15 cellular contexts compared by ENCODE assay signal in the genomic region with DNA sequence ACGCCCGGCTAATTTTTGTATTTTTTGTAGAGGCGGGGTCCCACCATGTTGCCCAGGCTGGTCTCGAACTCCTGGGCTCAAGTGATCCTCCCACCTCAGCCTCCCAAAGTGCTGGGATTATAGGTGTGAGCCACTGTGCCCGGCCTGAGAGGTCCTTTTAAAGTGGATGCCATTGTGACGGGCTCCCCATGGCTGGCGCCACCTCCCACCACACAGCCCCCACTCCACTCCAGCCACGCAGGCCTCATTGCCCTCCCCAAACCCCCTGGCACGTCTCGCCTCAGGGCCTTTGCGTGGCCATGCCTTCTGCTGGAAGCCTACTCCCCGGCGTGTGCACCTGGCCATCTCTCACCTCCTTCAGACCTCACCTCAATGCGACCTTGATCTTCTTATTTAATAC. TPM values are rescaled to one million over a fixed set of nuclear protein-coding genes. Genes with fewer than 3 reads are reported as not detected.
A peak's percentile ranks its signal among the peaks of the same experiment; 100 is the strongest.
DNase-seq lines count a peak whose midpoint lies in the region; ATAC-seq lines count a peak whose summit lies in the region.
"Had no signal": no experiment of that assay in that cellular context is flagged by ENCODE, and none has a peak within 500 bp of the region (broad histone marks: within the 10 kb centered on the region; RNA-seq: fewer than 3 reads in every experiment).

No MANE protein-coding gene starts in this region.

- H3K36me3 ChIP-seq in H7 (replicated peaks; ENCODE audit: control insufficient read depth, insufficient read depth, low read length) (no peaks in the 10 kb centered on the region), neuronal stem cell (replicated peaks in 1 of 2; ENCODE audit: control insufficient read depth in 2 of 2, insufficient read depth in 2 of 2, low read length in 2 of 2) (no peaks in the 10 kb centered on the region), mesenchymal stem cell (ENCODE audit: control insufficient read depth in 1 of 2, insufficient read depth in 2 of 2, low read depth in 1 of 2, low read length in 2 of 2) (no peaks in the 10 kb centered on the region)
- H3K36me3 ChIP-seq: BE2C, HAP-1 had no signal

- H3K14ac ChIP-seq in neuronal stem cell (ENCODE audit: low read length) (no peak overlapping the region), mesenchymal stem cell (ENCODE audit: low read length in 2 of 2) (no peak overlapping the region)

- no peak overlapping the region for H3K4me3 Mint-ChIP-seq in T-helper 17 cell
- H3K4me3 Mint-ChIP-seq in stimulated activated effector memory CD8-positive, alpha-beta T cell treated with anti-CD3 and anti-CD28 coated beads, Interleukin-12 subunit alpha, Interleukin-12 subunit beta, amount 100 ng/mL, for 72 hours: no peak overlapping the region
- H3K4me3 Mint-ChIP-seq: CD4-positive, alpha-beta T cell had no signal

- H2BK120ac ChIP-seq in neuronal stem cell (ENCODE audit: low read depth, low read length) (no peak overlapping the region), mesenchymal stem cell (ENCODE audit: low read depth, low read length) (no peak overlapping the region)

- H2BK15ac ChIP-seq in neuronal stem cell (ENCODE audit: low read length) (no peak overlapping the region), mesenchymal stem cell (ENCODE audit: low read depth, poor library complexity, severe bottlenecking) (no peak overlapping the region)

- ATAC-seq in T-helper 17 cell (no peak), HG02938 (IDR thresholded peaks at IDR 0.05; ENCODE audit: unreplicated experiment) (no peak)
- no peak for ATAC-seq in stimulated activated effector memory CD8-positive, alpha-beta T cell treated with anti-CD3 and anti-CD28 coated beads, Interleukin-12 subunit alpha, Interleukin-12 subunit beta, amount 100 ng/mL, for 72 hours

- H3K4me1 ChIP-seq in neuronal stem cell (ENCODE audit: control insufficient read depth in 2 of 2, insufficient read depth in 1 of 2, low read depth in 1 of 2, low read length in 2 of 2): peaks cover 0 to 2% of the 10 kb centered on the region in 2 donors
- H3K4me1 ChIP-seq in mesenchymal stem cell (ENCODE audit: control insufficient read depth, insufficient read depth, low read depth, low read length): no peaks in the 10 kb centered on the region

- H3K4me1 Mint-ChIP-seq in T-helper 17 cell: peaks cover 11% of the 10 kb centered on the region
- peaks cover 4% of the 10 kb centered on the region for H3K4me1 Mint-ChIP-seq in stimulated activated effector memory CD8-positive, alpha-beta T cell treated with anti-CD3 and anti-CD28 coated beads, Interleukin-12 subunit alpha, Interleukin-12 subunit beta, amount 100 ng/mL, for 72 hours

- H2AFZ ChIP-seq in neuronal stem cell (ENCODE audit: low read length): no peak overlapping the region
- H2AFZ ChIP-seq in mesenchymal stem cell (ENCODE audit: low read depth, low read length): no peak overlapping the region

- peaks cover 16% of the 10 kb centered on the region for H3K27me3 Mint-ChIP-seq in T-helper 17 cell
- H3K27me3 Mint-ChIP-seq: CD4-positive, alpha-beta T cell had no signal

- H3K9me3 Mint-ChIP-seq in stimulated activated effector memory CD8-positive, alpha-beta T cell treated with anti-CD3 and anti-CD28 coated beads, Interleukin-12 subunit alpha, Interleukin-12 subunit beta, amount 100 ng/mL, for 72 hours: no peaks in the 10 kb centered on the region
- H3K9me3 Mint-ChIP-seq: CD4-positive, alpha-beta T cell had no signal

- no peak overlapping the region for H3K4ac ChIP-seq in neuronal stem cell (ENCODE audit: low read length)
- no peak overlapping the region for H3K4ac ChIP-seq in mesenchymal stem cell (ENCODE audit: low read depth in 1 of 2, low read length in 2 of 2)

- no peaks in the 10 kb centered on the region for H3K9me3 ChIP-seq in T-helper 17 cell (ENCODE audit: control insufficient read depth, low read length, poor library complexity, severe bottlenecking)
- H3K9me3 ChIP-seq in neuronal stem cell (replicated peaks in 1 of 2; ENCODE audit: control insufficient read depth in 2 of 2, insufficient read depth in 1 of 2, low read depth in 1 of 2, low read length in 2 of 2): no peaks in the 10 kb centered on the region
- H3K9me3 ChIP-seq in mesenchymal stem cell (ENCODE audit: control insufficient read depth, low read length): no peaks in the 10 kb centered on the region
- H3K9me3 ChIP-seq: BE2C, HAP-1 had no signal

- H4K8ac ChIP-seq in neuronal stem cell (ENCODE audit: low read depth, low read length) (no peak overlapping the region), mesenchymal stem cell (ENCODE audit: low read length) (no peak overlapping the region)

- WGBS in neuronal stem cell (ENCODE audit: extremely low coverage in 2 of 2, insufficient read length in 2 of 2, insufficient replicate concordance in 1 of 2), 2 donors: no CpG with 5 or more reads among the region's 14 CpGs
- WGBS in mesenchymal stem cell: 82% methylated on average over 14 of the region's 14 CpGs

- DNase-seq in H7 (peak; percentile 26), T-helper 17 cell (no peak), neuronal stem cell (ENCODE audit: low spot score) (no peak), NCI-H1092 (lab: John Stamatoyannopoulos, UW) (no peak), mesenchymal stem cell (no peak), retina (no peak)
- DNase-seq in stimulated activated effector memory CD8-positive, alpha-beta T cell treated with anti-CD3 and anti-CD28 coated beads, Interleukin-12 subunit alpha, Interleukin-12 subunit beta, amount 100 ng/mL, for 72 hours (ENCODE audit: low spot score in 2 of 2): no peak
- DNase-seq: GF-D8, GOT3 had no signal

- H3K79me1 ChIP-seq in neuronal stem cell (ENCODE audit: low read depth, low read length) (peaks cover 4% of the 10 kb centered on the region), mesenchymal stem cell (replicated peaks; ENCODE audit: low read length, poor library complexity, severe bottlenecking) (no peaks in the 10 kb centered on the region)

- H4K91ac ChIP-seq in neuronal stem cell (ENCODE audit: low read depth, low read length, poor library complexity) (no peak overlapping the region), mesenchymal stem cell (ENCODE audit: low read length) (no peak overlapping the region)

- H3K27me3 ChIP-seq in H7 (ENCODE audit: control insufficient read depth, insufficient read depth, low read length) (peaks cover 10% of the 10 kb centered on the region), neuronal stem cell (ENCODE audit: control insufficient read depth in 3 of 3, insufficient read depth in 3 of 3, low read depth in 1 of 3, low read length in 3 of 3) (peaks cover 0 to 54% (median 13%) of the 10 kb centered on the region in 3 experiments), mesenchymal stem cell (ENCODE audit: control insufficient read depth in 1 of 2, insufficient read depth in 1 of 2, low read length in 2 of 2) (peaks cover 33 to 53% of the 10 kb centered on the region in 2 experiments)
- H3K27me3 ChIP-seq: BE2C had no signal

- H3K18ac ChIP-seq in neuronal stem cell (ENCODE audit: low read length): peak overlapping the region; percentile 44
- H3K18ac ChIP-seq in mesenchymal stem cell (ENCODE audit: low read depth in 1 of 2, low read length in 2 of 2): no peak overlapping the region

- no peaks in the 10 kb centered on the region for H3K36me3 Mint-ChIP-seq in T-helper 17 cell (ENCODE audit: low read depth)
- no peaks in the 10 kb centered on the region for H3K36me3 Mint-ChIP-seq in stimulated activated effector memory CD8-positive, alpha-beta T cell treated with anti-CD3 and anti-CD28 coated beads, Interleukin-12 subunit alpha, Interleukin-12 subunit beta, amount 100 ng/mL, for 72 hours

- peak overlapping the region; percentile 75 for H2BK5ac ChIP-seq in neuronal stem cell (ENCODE audit: low read length)
- H2BK5ac ChIP-seq in mesenchymal stem cell (ENCODE audit: low read depth, low read length, poor library complexity, severe bottlenecking): no peak overlapping the region

- H3K23ac ChIP-seq in neuronal stem cell (ENCODE audit: low read depth, low read length, poor library complexity) (peak overlapping the region; percentile 73), mesenchymal stem cell (ENCODE audit: low read length in 2 of 2) (no peak overlapping the region)

- H3K27ac ChIP-seq in neuronal stem cell (replicated peaks; ENCODE audit: low read length): no peak overlapping the region
- H3K27ac ChIP-seq in mesenchymal stem cell (ENCODE audit: low read length, poor library complexity, severe bottlenecking): no peak overlapping the region

- H3K27ac Mint-ChIP-seq in T-helper 17 cell: peak overlapping the region; percentile 79
- peak overlapping the region; percentile 3 for H3K27ac Mint-ChIP-seq in stimulated activated effector memory CD8-positive, alpha-beta T cell treated with anti-CD3 and anti-CD28 coated beads, Interleukin-12 subunit alpha, Interleukin-12 subunit beta, amount 100 ng/mL, for 72 hours
- H3K27ac Mint-ChIP-seq: CD4-positive, alpha-beta T cell had no signal

- no peak overlapping the region for H3K9ac ChIP-seq in neuronal stem cell (ENCODE audit: low read depth, low read length, poor library complexity)
- no peak overlapping the region for H3K9ac ChIP-seq in mesenchymal stem cell (ENCODE audit: low read length)

- H3K4me2 ChIP-seq in neuronal stem cell (ENCODE audit: insufficient read depth, low read length, poor library complexity, severe bottlenecking) (no peak overlapping the region), mesenchymal stem cell (ENCODE audit: low read length, poor library complexity, severe bottlenecking) (no peak overlapping the region)

- H2BK12ac ChIP-seq in neuronal stem cell (ENCODE audit: low read length) (no peak overlapping the region), mesenchymal stem cell (ENCODE audit: low read length in 2 of 2) (no peak overlapping the region)

- H2AK5ac ChIP-seq in neuronal stem cell (ENCODE audit: low read depth, low read length) (no peak overlapping the region), mesenchymal stem cell (ENCODE audit: low read length, severe bottlenecking) (no peak overlapping the region)

- H3K4me3 ChIP-seq in H7 (ENCODE audit: insufficient read depth, low read depth, low read length) (no peak overlapping the region), neuronal stem cell (ENCODE audit: low read length in 2 of 2) (peak overlapping the region in 1 of 2 donors; percentile 47), mesenchymal stem cell (ENCODE audit: insufficient read depth in 1 of 2, low read depth in 1 of 2, low read length in 2 of 2) (no peak overlapping the region)
- H3K4me3 ChIP-seq: HAP-1, K562 had no signal

RNA-seq across cellular contexts. Expression of a gene that starts 11.9 kb away (rescaled TPM):
- 1.1 and 1.6 TPM in 2 replicates for total RNA-seq in H7 (2014; rRNA removed; shearing (Covaris generic))
- 100 to 1,000 TPM; 207 to 231 TPM for total RNA-seq in T-helper 17 cell
- polyA plus RNA-seq in neuronal stem cell (2013, experiment 1 of 2): 20.0 TPM
- polyA plus RNA-seq in neuronal stem cell (2013, experiment 2 of 2): 21.1 TPM
- polyA plus RNA-seq in mesenchymal stem cell (2013, experiment 1 of 2): 16.2 TPM
- 16.4 TPM for polyA plus RNA-seq in mesenchymal stem cell (2013, experiment 2 of 2)

RNA-seq across cellular contexts. Expression of a gene that starts 32.7 kb away (rescaled TPM):
- 7.2 and 27.0 TPM in 2 replicates for total RNA-seq in H7 (2014; rRNA removed; shearing (Covaris generic))
- total RNA-seq in T-helper 17 cell: 10 to 100 TPM; 31.0 to 31.3 TPM
- 132 TPM for polyA plus RNA-seq in neuronal stem cell (2013, experiment 1 of 2)
- 128 TPM for polyA plus RNA-seq in neuronal stem cell (2013, experiment 2 of 2)
- polyA plus RNA-seq in mesenchymal stem cell (2013, experiment 1 of 2): 79.2 TPM
- polyA plus RNA-seq in mesenchymal stem cell (2013, experiment 2 of 2): 76.9 TPM
- total RNA-seq: IMR-90 had no signal

RNA-seq across cellular contexts. Expression of a gene that starts 35.2 kb away (rescaled TPM):
- total RNA-seq in H7 (2014; rRNA removed; shearing (Covaris generic)): 59.0 and 81.9 TPM in 2 replicates
- total RNA-seq in T-helper 17 cell: 10 to 100 TPM; 26.8 to 30.3 TPM
- polyA plus RNA-seq in neuronal stem cell (2013, experiment 1 of 2): 74.6 TPM
- 76.9 TPM for polyA plus RNA-seq in neuronal stem cell (2013, experiment 2 of 2)
- 98.1 TPM for polyA plus RNA-seq in mesenchymal stem cell (2013, experiment 1 of 2)
- 95.0 TPM for polyA plus RNA-seq in mesenchymal stem cell (2013, experiment 2 of 2)

RNA-seq across cellular contexts. Expression of a gene that starts 35.7 kb away (rescaled TPM):
- 10.2 and 10.3 TPM in 2 replicates for total RNA-seq in H7 (2014; rRNA removed; shearing (Covaris generic))
- total RNA-seq in T-helper 17 cell: 10 to 100 TPM in 1 of 2 donors, 1 to 10 TPM in 1; 9.3 to 14.9 TPM
- polyA plus RNA-seq in neuronal stem cell (2013, experiment 1 of 2): 10.9 TPM
- 10.9 TPM for polyA plus RNA-seq in neuronal stem cell (2013, experiment 2 of 2)
- polyA plus RNA-seq in mesenchymal stem cell (2013, experiment 1 of 2): 7.9 TPM
- polyA plus RNA-seq in mesenchymal stem cell (2013, experiment 2 of 2): 8.0 TPM

Comparison
In these comparisons a context has a peak if more than half of its experiments do, and no peak if none do; other contexts are left out.
1. RNA of a gene that starts 11.9 kb away (total RNA-seq): 207 to 231 TPM in T-helper 17 cell; 1.1 to 1.6 TPM in H7; every median in the first group is over 10 times any median in the second.